Comparison of ENCODE assay signal across 18 cellular contexts in the genomic region with DNA sequence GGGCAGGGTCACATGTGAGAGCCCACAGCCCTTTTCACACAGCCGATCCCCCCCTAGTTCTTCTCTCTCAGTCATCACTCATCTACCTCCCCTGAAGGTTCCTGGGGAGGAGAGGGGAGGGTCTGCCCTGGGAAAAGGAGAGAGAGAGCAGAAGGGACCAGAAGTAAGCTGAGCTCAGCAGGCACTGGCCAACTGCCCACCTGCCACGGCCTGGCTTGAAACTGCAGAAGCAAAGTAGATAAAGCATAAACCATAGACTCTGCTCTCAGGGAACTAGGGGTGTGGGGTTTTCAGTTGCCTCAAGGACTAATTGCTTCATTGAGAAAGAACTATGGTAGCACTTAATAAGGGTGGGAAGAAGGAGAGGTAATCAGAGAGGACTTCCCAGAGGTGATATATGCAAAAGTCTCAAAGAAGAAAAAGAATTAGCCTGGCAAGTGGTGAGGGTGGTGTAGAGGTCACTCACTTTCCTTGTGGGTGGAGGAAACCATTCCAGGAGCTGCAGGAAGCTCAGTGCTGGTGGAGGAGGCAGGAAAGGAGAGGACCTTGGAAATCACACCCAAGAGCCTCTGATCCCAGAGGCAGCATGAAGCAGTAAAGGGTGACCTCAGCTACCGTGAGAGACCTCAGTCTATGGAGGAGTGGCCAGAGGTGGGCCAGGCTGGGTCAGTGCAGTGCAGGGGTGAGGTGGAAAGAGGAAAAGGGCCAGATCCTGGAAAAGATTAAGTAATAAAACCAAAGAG.
"Had no signal": no experiment of that assay in that cellular context is flagged by ENCODE, and none has a peak within 500 bp of the region (broad histone marks: within the 10 kb centered on the region; RNA-seq: fewer than 3 reads in every experiment).

No MANE protein-coding gene starts in this region.

- H3K9me3 Mint-ChIP-seq: activated CD4-positive, alpha-beta T cell treated with anti-CD3 and anti-CD28 coated beads, Interleukin-2, amount 10 ng/mL, durations not matched to agents 24 days and 14 days; activated CD8-positive, alpha-beta T cell treated with anti-CD3 and anti-CD28 coated beads for 36 hours; activated naive CD4-positive, alpha-beta T cell treated with anti-CD3 and anti-CD28 coated beads for 36 hours; activated T-cell treated with anti-CD3 and anti-CD28 coated beads, Interleukin-2, amount 50 U/mL, for 4 hours; central memory CD8-positive, alpha-beta T cell; natural killer cell had no signal

- ATAC-seq: activated CD8-positive, alpha-beta T cell treated with anti-CD3 and anti-CD28 coated beads for 36 hours; activated T-cell treated with anti-CD3 and anti-CD28 coated beads, Interleukin-2, amount 50 U/mL, for 4 hours; lower lobe of right lung; natural killer cell had no signal

- DNase-seq: activated CD4-positive, alpha-beta T cell treated with anti-CD3 and anti-CD28 coated beads, Interleukin-2, amount 10 ng/mL, durations not matched to agents 24 days and 14 days; activated CD8-positive, alpha-beta T cell treated with anti-CD3 and anti-CD28 coated beads for 36 hours; activated naive CD4-positive, alpha-beta T cell treated with anti-CD3 and anti-CD28 coated beads for 36 hours; activated T-cell treated with anti-CD3 and anti-CD28 coated beads, Interleukin-2, amount 50 U/mL, for 4 hours; aorta; brain microvascular endothelial cell; effector CD8-positive, alpha-beta T cell; foreskin fibroblast; lower lobe of right lung; natural killer cell; nucleus accumbens; stimulated activated CD4-positive, alpha-beta T cell treated with anti-CD3 and anti-CD28 coated beads, Interleukin-12 subunit alpha, Interleukin-12 subunit beta, amount 100 ng/mL, for 4 hours; stimulated activated CD4-positive, alpha-beta T cell treated with anti-CD3 and anti-CD28 coated beads, Interleukin-1b, Interleukin-23, amount 100 ng/mL, for 48 hours; stimulated activated CD8-positive, alpha-beta memory T cell treated with anti-CD3 and anti-CD28 coated beads, Interleukin-4, amount 100 ng/mL, for 48 hours; stimulated activated naive CD4-positive, alpha-beta T cell treated with Interleukin-2 at 50 U/mL for 16 hours; T1000; thyroid gland had no signal

- H3K4me3 Mint-ChIP-seq: activated CD4-positive, alpha-beta T cell treated with anti-CD3 and anti-CD28 coated beads, Interleukin-2, amount 10 ng/mL, durations not matched to agents 24 days and 14 days; activated CD8-positive, alpha-beta T cell treated with anti-CD3 and anti-CD28 coated beads for 36 hours; activated naive CD4-positive, alpha-beta T cell treated with anti-CD3 and anti-CD28 coated beads for 36 hours; activated T-cell treated with anti-CD3 and anti-CD28 coated beads, Interleukin-2, amount 50 U/mL, for 4 hours; central memory CD8-positive, alpha-beta T cell; natural killer cell had no signal

- H3K27ac Mint-ChIP-seq: activated CD4-positive, alpha-beta T cell treated with anti-CD3 and anti-CD28 coated beads, Interleukin-2, amount 10 ng/mL, durations not matched to agents 24 days and 14 days; activated CD8-positive, alpha-beta T cell treated with anti-CD3 and anti-CD28 coated beads for 36 hours; activated naive CD4-positive, alpha-beta T cell treated with anti-CD3 and anti-CD28 coated beads for 36 hours; natural killer cell had no signal

- H3K36me3 Mint-ChIP-seq: natural killer cell had no signal
